In the genomic region with DNA sequence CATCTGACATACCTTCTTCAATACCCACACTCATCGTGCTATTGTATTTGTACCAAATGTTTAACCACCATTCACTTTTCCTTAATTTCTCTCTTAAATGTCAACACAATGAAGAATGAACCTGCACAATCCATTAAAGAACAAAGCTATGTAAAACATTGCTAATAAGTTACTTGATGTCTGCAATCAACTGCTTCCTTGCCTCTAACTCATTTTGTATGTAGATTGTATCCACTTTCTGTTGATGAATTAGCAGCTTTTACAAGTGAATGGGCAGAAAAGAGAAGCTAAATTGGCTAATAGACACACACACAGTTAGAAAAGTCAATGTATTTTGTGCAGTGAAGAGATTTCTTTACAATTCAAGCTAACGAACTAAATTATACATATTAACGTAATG, we compare ENCODE assay signal across 29 cellular contexts.
"Had no signal": no experiment of that assay in that cellular context is flagged by ENCODE, and none has a peak within 500 bp of the region (broad histone marks: within the 10 kb centered on the region; RNA-seq: fewer than 3 reads in every experiment).

No MANE protein-coding gene starts in this region.

- H3K27me3 ChIP-seq: left lung, pancreas, sigmoid colon, spleen, suprapubic skin, tibial artery, upper lobe of right lung had no signal

- H3K27ac ChIP-seq: left lung, lower lobe of right lung, pancreas, prostate gland, sigmoid colon, spleen, suprapubic skin, thoracic aorta, tibial artery, upper lobe of right lung had no signal

- H3K27me3 Mint-ChIP-seq: naive B cell; stimulated activated naive CD8-positive, alpha-beta T cell treated with anti-CD3 and anti-CD28 coated beads, Interleukin-15, Interleukin-2, amounts not matched to agents 100 ng/mL and 50 ng/mL, for 24 hours had no signal

- H3K4me3 ChIP-seq: left lung, lower lobe of right lung, pancreas, prostate gland, sigmoid colon, spleen, suprapubic skin, thoracic aorta, tibial artery, upper lobe of right lung had no signal

- H3K9me3 ChIP-seq: lower lobe of right lung, pancreas, prostate gland, sigmoid colon, spleen, suprapubic skin, thoracic aorta, tibial artery, upper lobe of right lung had no signal

- H3K27ac Mint-ChIP-seq: immature natural killer cell; naive B cell; natural killer cell; nephron progenitor cell; stimulated activated effector memory CD8-positive, alpha-beta T cell treated with anti-CD3 and anti-CD28 coated beads, Interleukin-12 subunit alpha, Interleukin-12 subunit beta, amount 100 ng/mL, for 72 hours; stimulated activated naive CD8-positive, alpha-beta T cell treated with anti-CD3 and anti-CD28 coated beads, Interleukin-15, Interleukin-2, amounts not matched to agents 100 ng/mL and 50 ng/mL, for 24 hours had no signal

- H3K36me3 Mint-ChIP-seq: naive B cell; natural killer cell; stimulated activated effector memory CD8-positive, alpha-beta T cell treated with anti-CD3 and anti-CD28 coated beads, Interleukin-12 subunit alpha, Interleukin-12 subunit beta, amount 100 ng/mL, for 72 hours had no signal

- DNase-seq: hippocampal formation; immature natural killer cell; kidney glomerular epithelial cell; left cardiac atrium; left lung; lower lobe of right lung; mammary epithelial cell; naive B cell; natural killer cell; nephron progenitor cell; nucleus accumbens; pancreas; posterior cingulate gyrus; retina; right cardiac atrium; sigmoid colon; small intestine; spleen; stimulated activated CD4-positive, alpha-beta T cell treated with anti-CD3 and anti-CD28 coated beads, Interleukin-4, amount 100 ng/mL, for 24 hours; stimulated activated naive CD4-positive, alpha-beta T cell; tibial artery; upper lobe of right lung had no signal

- H3K4me3 Mint-ChIP-seq: immature natural killer cell; naive B cell; natural killer cell; nephron progenitor cell; stimulated activated effector memory CD8-positive, alpha-beta T cell treated with anti-CD3 and anti-CD28 coated beads, Interleukin-12 subunit alpha, Interleukin-12 subunit beta, amount 100 ng/mL, for 72 hours; stimulated activated naive CD8-positive, alpha-beta T cell treated with anti-CD3 and anti-CD28 coated beads, Interleukin-15, Interleukin-2, amounts not matched to agents 100 ng/mL and 50 ng/mL, for 24 hours had no signal

- H3K4me1 Mint-ChIP-seq: immature natural killer cell; naive B cell; stimulated activated effector memory CD8-positive, alpha-beta T cell treated with anti-CD3 and anti-CD28 coated beads, Interleukin-12 subunit alpha, Interleukin-12 subunit beta, amount 100 ng/mL, for 72 hours had no signal

- FAIRE-seq: keratinocyte, pancreas, small intestine, urothelium cell line had no signal

- H3K36me3 ChIP-seq: left lung, lower lobe of right lung, pancreas, prostate gland, sigmoid colon, spleen, suprapubic skin, thoracic aorta, tibial artery, upper lobe of right lung had no signal

- H3K9me3 Mint-ChIP-seq: stimulated activated naive CD8-positive, alpha-beta T cell treated with anti-CD3 and anti-CD28 coated beads, Interleukin-15, Interleukin-2, amounts not matched to agents 100 ng/mL and 50 ng/mL, for 24 hours had no signal

- ATAC-seq: left cardiac atrium; left lung; lower lobe of right lung; natural killer cell; pancreas; right cardiac atrium; stimulated activated effector memory CD8-positive, alpha-beta T cell treated with anti-CD3 and anti-CD28 coated beads, Interleukin-12 subunit alpha, Interleukin-12 subunit beta, amount 100 ng/mL, for 72 hours; upper lobe of right lung had no signal

- H3K4me1 ChIP-seq: left lung, lower lobe of right lung, pancreas, prostate gland, sigmoid colon, spleen, suprapubic skin, tibial artery, upper lobe of right lung had no signal
